Comparison of ENCODE assay signal across 8 cellular contexts in genomic region chr6:128518531-128519131, GRCh38. TPM values are rescaled to one million over a fixed set of nuclear protein-coding genes. Genes with fewer than 3 reads are reported as not detected.
DNase-seq lines count a peak whose midpoint lies in the region; ATAC-seq and TF ChIP-seq lines count a peak whose summit lies in the region.

No MANE protein-coding gene starts in this region.

- H2AFZ ChIP-seq in osteoblast (ENCODE audit: low read length): peak overlapping the region; percentile 76

- H3K9me3 Mint-ChIP-seq in CD8-positive, alpha-beta memory T cell: no peaks in the 10 kb centered on the region

- H4K20me1 ChIP-seq in osteoblast (ENCODE audit: insufficient read depth, low read length): peaks cover 38% of the 10 kb centered on the region

- H3K4me1 ChIP-seq in CD8-positive, alpha-beta memory T cell (ENCODE audit: insufficient read depth, low read length): peaks cover 18% of the 10 kb centered on the region
- H3K4me1 ChIP-seq in esophagus (ENCODE audit: control insufficient read depth in 2 of 2, insufficient read depth in 2 of 2, low read length in 1 of 2) (no peaks in the 10 kb centered on the region), osteoblast (ENCODE audit: insufficient read depth, low read length) (peaks cover 36% of the 10 kb centered on the region)

- H3K4me3 ChIP-seq in CD8-positive, alpha-beta memory T cell (ENCODE audit: low read length): peak overlapping the region; percentile 81
- peak overlapping the region; percentile 79 to 80 for H3K4me3 ChIP-seq in esophagus (ENCODE audit: low read depth in 1 of 2, low read length in 2 of 2)
- peak overlapping the region; percentile 92 for H3K4me3 ChIP-seq in osteoblast (ENCODE audit: insufficient read depth, low read length)

- no peak for ATAC-seq in GM18520 (IDR thresholded peaks at IDR 0.05; ENCODE audit: unreplicated experiment)
- no peak for ATAC-seq in GM21360 (IDR thresholded peaks at IDR 0.05; ENCODE audit: unreplicated experiment)

- WGBS in esophagus, 2 donors: 8 to 10% methylated on average over 20 of the region's 20 CpGs

- POLR2A ChIA-PET in CD8-positive, alpha-beta memory T cell (lab: Charles Lee): no interaction called here

- TF ChIP-seq CTCF in osteoblast (IDR thresholded peaks at IDR 0.05; ENCODE audit: extremely low read depth, low read depth, low read length): no peak

- no peak overlapping the region for H3K27ac Mint-ChIP-seq in CD8-positive, alpha-beta memory T cell

- DNase-seq in CD8-positive, alpha-beta memory T cell: no peak
- DNase-seq in NCI-H524 treated with DMSO at 0.1 percent for 48 hours (lab: John Stamatoyannopoulos, UW) (peak; percentile 61), osteoblast (ENCODE audit: insufficient read length, low spot score, missing footprints) (no peak), SKM-1 (lab: John Stamatoyannopoulos, UW; ENCODE audit: unreplicated experiment) (no peak)
- no peak for DNase-seq in NK-92 treated with Interleukin-12 subunit alpha and Interleukin-12 subunit beta, amount 100 ng/mL, for 24 hours (lab: John Stamatoyannopoulos, UW)

- H3K27me3 ChIP-seq in CD8-positive, alpha-beta memory T cell (ENCODE audit: insufficient read depth, low read length, poor library complexity, severe bottlenecking): peaks cover 42% of the 10 kb centered on the region
- peaks cover 0 to 3% of the 10 kb centered on the region in 2 donors for H3K27me3 ChIP-seq in esophagus (ENCODE audit: control insufficient read depth in 1 of 2, insufficient read depth in 2 of 2, low read length in 2 of 2)
- H3K27me3 ChIP-seq in osteoblast (ENCODE audit: insufficient read depth, low read length): no peaks in the 10 kb centered on the region

- peaks cover 66% of the 10 kb centered on the region for H3K79me2 ChIP-seq in osteoblast (ENCODE audit: insufficient read depth, low read length)

- H3K36me3 Mint-ChIP-seq in CD8-positive, alpha-beta memory T cell: peaks cover 0 to 10% (median 0%) of the 10 kb centered on the region in 3 donors

- H3K27ac ChIP-seq in CD8-positive, alpha-beta memory T cell (ENCODE audit: low read depth, low read length): no peak overlapping the region
- peak overlapping the region; percentile 93 to 95 for H3K27ac ChIP-seq in esophagus (ENCODE audit: low read depth in 2 of 2, low read length in 1 of 2)
- H3K27ac ChIP-seq in osteoblast (ENCODE audit: low read depth, low read length): peak overlapping the region; percentile 93

- peaks cover 39 to 88% of the 10 kb centered on the region in 2 donors for H3K27me3 Mint-ChIP-seq in CD8-positive, alpha-beta memory T cell

- peaks cover 20 to 25% (median 21%) of the 10 kb centered on the region in 3 donors for H3K4me1 Mint-ChIP-seq in CD8-positive, alpha-beta memory T cell

- no peaks in the 10 kb centered on the region for H3K9me3 ChIP-seq in CD8-positive, alpha-beta memory T cell (ENCODE audit: low read length)
- H3K9me3 ChIP-seq in esophagus (ENCODE audit: control insufficient read depth in 2 of 2, insufficient read depth in 1 of 2, low read depth in 1 of 2, low read length in 1 of 2) (no peaks in the 10 kb centered on the region), osteoblast (ENCODE audit: low read depth, low read length) (no peaks in the 10 kb centered on the region)

- CTCF ChIA-PET in CD8-positive, alpha-beta memory T cell (lab: Charles Lee): no interaction called here

- peak overlapping the region; percentile 84 to 93 (median 89) for H3K4me3 Mint-ChIP-seq in CD8-positive, alpha-beta memory T cell

- H3K4me2 ChIP-seq in osteoblast (ENCODE audit: insufficient read depth, low read length): peak overlapping the region; percentile 91

- H3K36me3 ChIP-seq in CD8-positive, alpha-beta memory T cell (ENCODE audit: insufficient read depth, low read length): no peaks in the 10 kb centered on the region
- H3K36me3 ChIP-seq in esophagus (ENCODE audit: control insufficient read depth in 2 of 2, insufficient read depth in 2 of 2, low read length in 1 of 2) (no peaks in the 10 kb centered on the region), osteoblast (ENCODE audit: insufficient read depth, low read length) (no peaks in the 10 kb centered on the region)

RNA-seq across cellular contexts. Expression of gene PTPRK, which starts 1.8 kb away (rescaled TPM):
- total RNA-seq in CD8-positive, alpha-beta memory T cell: 10 to 100 TPM; 21.3 to 23.0 TPM
- polyA plus RNA-seq in CD8-positive, alpha-beta memory T cell: 0.74 TPM
- polyA plus RNA-seq in esophagus: 1 to 10 TPM; 4.3 to 5.1 TPM
- 153 and 165 TPM in 2 replicates for total RNA-seq in osteoblast
